ENCODE assay signal across 8 cellular contexts in genomic region chr19:45038931-45039893, GRCh38. TPM values are rescaled to one million over a fixed set of nuclear protein-coding genes. Genes with fewer than 3 reads are reported as not detected.
DNase-seq lines count a peak whose midpoint lies in the region; FAIRE-seq and TF ChIP-seq lines count a peak whose summit lies in the region.

CLASRP (plus strand) TSS chr19:45039045; CDS start chr19:45040213, 1,168 bp downstream.

- peaks cover 33 to 38% of the 10 kb centered on the region in 2 experiments for H3K4me1 ChIP-seq in neutrophil (ENCODE audit: control insufficient read depth in 1 of 2, insufficient read depth in 1 of 2, low read depth in 1 of 2, low read length in 1 of 2)

- no peaks in the 10 kb centered on the region for H3K27me3 ChIP-seq in MG63
- no peaks in the 10 kb centered on the region for H3K27me3 ChIP-seq in neutrophil

- no peak for FAIRE-seq in H54 (lab: Jason Lieb, UNC)

- TF ChIP-seq POLR2A in H54 (IDR thresholded peaks at IDR 0.05; ENCODE audit: low read depth, low read length): peak; percentile 73

- TF ChIP-seq CTCF in neutrophil (IDR thresholded peaks at IDR 0.05) (no peak), subcutaneous adipose tissue (IDR thresholded peaks at IDR 0.05; ENCODE audit: low read depth) (no peak)

- H3K9me3 ChIP-seq in MG63 (no peaks in the 10 kb centered on the region), neutrophil (no peaks in the 10 kb centered on the region)

- DNase-seq in EL (peak; percentile 89), H54 (ENCODE audit: insufficient read length, low spot score) (peak; percentile 73), MG63 (peak; percentile 93), SK-MEL-5 (ENCODE audit: low read depth, low spot score) (peak; percentile 87), foreskin melanocyte (peak; percentile 81)
- peak; percentile 54 to 84 (median 74) for DNase-seq in activated naive CD4-positive, alpha-beta T cell (lab: John Stamatoyannopoulos, UW)

- peak within 1 kb of the TSS; percentile 92 for H3K4me3 ChIP-seq in MG63
- H3K4me3 ChIP-seq in neutrophil (ENCODE audit: low read depth in 1 of 2, low read length in 1 of 2): peak within 1 kb of the TSS; percentile 94 to 95

- peak within 1 kb of the TSS; percentile 99 for H3K27ac ChIP-seq in neutrophil

- H3K36me3 ChIP-seq in MG63 (peaks cover 54% of the 10 kb centered on the region), neutrophil (peaks cover 51% of the 10 kb centered on the region)

- in situ Hi-C loops in SK-MEL-5 (cut with HindIII; ENCODE audit: low pct_unique_long_range_greater_than_20kb, low sequenced_read_pairs): no loop called here

RNA-seq across cellular contexts. Expression of gene CLASRP, which starts in this region (rescaled TPM):
- total RNA-seq in MG63 (2014; rRNA removed; shearing (Covaris generic); ENCODE audit: low replicate concordance): 22.7 and 25.1 TPM in 2 replicates
- 13.7 and 28.8 TPM in 2 replicates for total RNA-seq in SK-MEL-5 (2014; rRNA removed; shearing (Covaris generic))
- 23.3 and 29.1 TPM in 2 replicates for polyA plus RNA-seq in SK-MEL-5 (2015; cell fraction: cytosol; rRNA removed)
- 410 and 453 TPM in 2 replicates for polyA plus RNA-seq in SK-MEL-5 (2015; cell fraction: nucleus; rRNA removed)
- 10 to 100 TPM; 23.3 to 86.7 (median 44.0) TPM for total RNA-seq in subcutaneous adipose tissue

Comparison
In these comparisons a context has a peak if more than half of its experiments do, and no peak if none do; other contexts are left out.
1. Peak in every context shown above with its lines: DNase-seq, H3K4me3 ChIP-seq and H3K27ac ChIP-seq.